ENCODE assay signal across 8 cellular contexts in genomic region chr3:162150790-162151189, GRCh38.
"Had no signal": no experiment of that assay in that cellular context is flagged by ENCODE, and none has a peak within 500 bp of the region (broad histone marks: within the 10 kb centered on the region; RNA-seq: fewer than 3 reads in every experiment).

No MANE protein-coding gene starts in this region.

- H3K36me3 Mint-ChIP-seq: IgD-negative memory B cell had no signal

- H3K4me3 ChIP-seq: GM23338 had no signal

- H3K27me3 Mint-ChIP-seq: IgD-negative memory B cell had no signal

- H3K4me1 Mint-ChIP-seq: GM23338, H9, IgD-negative memory B cell had no signal

- ATAC-seq: GM23338 had no signal

- H3K27ac Mint-ChIP-seq: GM23338, H9, IgD-negative memory B cell had no signal

- H2AFZ ChIP-seq: GM23338 had no signal

- DNase-seq: H9, HCEC 1CT, KG1 had no signal

- H3K4me3 Mint-ChIP-seq: GM23338, H9, IgD-negative memory B cell had no signal

- FAIRE-seq: H1, H54 had no signal

- H3K9me3 Mint-ChIP-seq: GM23338, H9 had no signal

- H3K27ac ChIP-seq: HL-60 had no signal

- H3K4me2 ChIP-seq: GM23338 had no signal
